ENCODE assay signal across 29 cellular contexts in the genomic region with DNA sequence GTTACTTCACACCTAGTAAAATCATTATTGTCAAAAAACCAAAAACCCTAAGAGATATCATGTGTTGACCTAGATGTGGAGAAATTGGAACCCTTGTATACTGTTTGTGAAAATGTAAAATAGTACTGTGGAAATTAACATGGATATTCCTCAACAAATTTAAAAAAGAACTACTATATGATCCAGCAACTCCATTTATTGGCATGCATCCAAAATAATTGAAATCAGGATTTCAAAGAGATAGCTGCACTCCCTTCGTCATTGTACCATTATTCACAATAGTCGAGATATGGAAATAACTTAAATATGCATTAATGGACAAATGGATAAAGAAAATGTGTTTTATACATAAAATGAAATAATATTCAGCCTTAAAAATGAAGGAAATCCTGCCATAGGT.
"Had no signal": no experiment of that assay in that cellular context is flagged by ENCODE, and none has a peak within 500 bp of the region (broad histone marks: within the 10 kb centered on the region; RNA-seq: fewer than 3 reads in every experiment).

No MANE protein-coding gene starts in this region.

- H3K9me3 ChIP-seq: testis, thyroid gland, upper lobe of right lung, uterus had no signal

- ATAC-seq: stimulated activated effector memory CD8-positive, alpha-beta T cell treated with anti-CD3 and anti-CD28 coated beads, Interleukin-12 subunit alpha, Interleukin-12 subunit beta, amount 100 ng/mL, for 72 hours; stimulated activated memory B cell treated with anti-CD40 and anti-IgM and Interleukin-4, amounts not matched to agents 10 μg/mL and 1 μg/mL and 100 μg/mL, for 72 hours; stimulated activated naive B cell treated with anti-CD40 and anti-IgM and Interleukin-4, amounts not matched to agents 10 μg/mL and 1 μg/mL and 100 μg/mL, for 72 hours; stimulated activated naive CD8-positive, alpha-beta T cell treated with anti-CD3 and anti-CD28 coated beads, Interleukin-15, amount 100 ng/mL, for 72 hours; stimulated activated naive CD8-positive, alpha-beta T cell treated with anti-CD3 and anti-CD28 coated beads, Interleukin-15, Interleukin-2, amounts not matched to agents 100 U/mL and 50 U/mL, for 24 hours; upper lobe of right lung had no signal

- H3K27me3 Mint-ChIP-seq: stimulated activated memory B cell treated with anti-CD40 and anti-IgM and Interleukin-4, amounts not matched to agents 10 μg/mL and 1 μg/mL and 100 μg/mL, for 72 hours; stimulated activated naive B cell treated with anti-CD40 and anti-IgM and Interleukin-4, amounts not matched to agents 10 μg/mL and 1 μg/mL and 100 μg/mL, for 72 hours; stimulated activated naive CD8-positive, alpha-beta T cell treated with anti-CD3 and anti-CD28 coated beads, Interleukin-15, amount 100 ng/mL, for 72 hours; stimulated activated naive CD8-positive, alpha-beta T cell treated with anti-CD3 and anti-CD28 coated beads, Interleukin-15, Interleukin-2, amounts not matched to agents 100 ng/mL and 50 ng/mL, for 24 hours; type B pancreatic cell had no signal

- DNase-seq: stimulated activated CD4-positive, alpha-beta T cell treated with anti-CD3 and anti-CD28 coated beads, Interleukin-2, amount 100 ng/mL, for 48 hours; stimulated activated CD4-positive, alpha-beta T cell treated with anti-CD3 and anti-CD28 coated beads, Interleukin-4, amount 100 ng/mL, for 1 hour; stimulated activated CD4-positive, alpha-beta T cell treated with anti-CD3 and anti-CD28 coated beads, Interleukin-4, amount 100 ng/mL, for 24 hours; stimulated activated CD4-positive, alpha-beta T cell treated with anti-CD3 and anti-CD28 coated beads, Interleukin-4, amount 100 ng/mL, for 4 hours; stimulated activated CD8-positive, alpha-beta memory T cell treated with anti-CD3 and anti-CD28 coated beads, Interleukin-4, amount 100 ng/mL, for 48 hours; stimulated activated naive B cell treated with anti-CD40 and anti-IgM and Interleukin-4, amounts not matched to agents 10 μg/mL and 1 μg/mL and 100 μg/mL, for 72 hours; stimulated activated naive CD4-positive, alpha-beta T cell; stimulated activated naive CD4-positive, alpha-beta T cell treated with Interleukin-2 at 50 U/mL for 16 hours; stimulated activated naive CD8-positive, alpha-beta T cell treated with anti-CD3 and anti-CD28 coated beads, Interleukin-15, amount 100 ng/mL, for 72 hours; stimulated activated naive CD8-positive, alpha-beta T cell treated with anti-CD3 and anti-CD28 coated beads, Interleukin-15, Interleukin-2, amounts not matched to agents 100 U/mL and 50 U/mL, for 24 hours; stomach; substantia nigra; testis; thyroid gland; tibial artery; transverse colon; trophoblast cell; upper lobe of left lung; upper lobe of right lung; uterus had no signal

- H3K4me1 Mint-ChIP-seq: stimulated activated effector memory CD8-positive, alpha-beta T cell treated with anti-CD3 and anti-CD28 coated beads, Interleukin-12 subunit alpha, Interleukin-12 subunit beta, amount 100 ng/mL, for 72 hours; stimulated activated memory B cell treated with anti-CD40 and anti-IgM and Interleukin-4, amounts not matched to agents 10 μg/mL and 1 μg/mL and 100 μg/mL, for 72 hours; stimulated activated naive CD8-positive, alpha-beta T cell treated with anti-CD3 and anti-CD28 coated beads, Interleukin-15, amount 100 ng/mL, for 72 hours had no signal

- FAIRE-seq: urothelium cell line had no signal

- H3K27ac ChIP-seq: stomach, suprapubic skin, testis, thoracic aorta, thyroid gland, tibial artery, tibial nerve, transverse colon, upper lobe of left lung, upper lobe of right lung, uterus, vagina had no signal

- H3K4me1 ChIP-seq: suprapubic skin, testis, thyroid gland, tibial artery, tibial nerve, transverse colon, upper lobe of left lung, upper lobe of right lung, uterus, vagina had no signal

- H3K36me3 ChIP-seq: suprapubic skin, thoracic aorta, thyroid gland, upper lobe of left lung, upper lobe of right lung, uterus had no signal

- H3K4me3 ChIP-seq: stomach, suprapubic skin, testis, thoracic aorta, thyroid gland, tibial artery, tibial nerve, transverse colon, upper lobe of left lung, upper lobe of right lung, uterus, vagina had no signal

- H3K27ac Mint-ChIP-seq: stimulated activated effector memory CD8-positive, alpha-beta T cell treated with anti-CD3 and anti-CD28 coated beads, Interleukin-12 subunit alpha, Interleukin-12 subunit beta, amount 100 ng/mL, for 72 hours; stimulated activated memory B cell treated with anti-CD40 and anti-IgM and Interleukin-4, amounts not matched to agents 10 μg/mL and 1 μg/mL and 100 μg/mL, for 72 hours; stimulated activated naive B cell treated with anti-CD40 and anti-IgM and Interleukin-4, amounts not matched to agents 10 μg/mL and 1 μg/mL and 100 μg/mL, for 72 hours; stimulated activated naive CD8-positive, alpha-beta T cell treated with anti-CD3 and anti-CD28 coated beads, Interleukin-15, amount 100 ng/mL, for 72 hours; stimulated activated naive CD8-positive, alpha-beta T cell treated with anti-CD3 and anti-CD28 coated beads, Interleukin-15, Interleukin-2, amounts not matched to agents 100 ng/mL and 50 ng/mL, for 24 hours; type B pancreatic cell had no signal

- H3K36me3 Mint-ChIP-seq: stimulated activated effector memory CD8-positive, alpha-beta T cell treated with anti-CD3 and anti-CD28 coated beads, Interleukin-12 subunit alpha, Interleukin-12 subunit beta, amount 100 ng/mL, for 72 hours had no signal

- H3K27me3 ChIP-seq: stomach, suprapubic skin, testis, thyroid gland, tibial artery, tibial nerve, transverse colon, upper lobe of left lung, upper lobe of right lung, uterus, vagina had no signal

- H3K4me3 Mint-ChIP-seq: stimulated activated effector memory CD8-positive, alpha-beta T cell treated with anti-CD3 and anti-CD28 coated beads, Interleukin-12 subunit alpha, Interleukin-12 subunit beta, amount 100 ng/mL, for 72 hours; stimulated activated memory B cell treated with anti-CD40 and anti-IgM and Interleukin-4, amounts not matched to agents 10 μg/mL and 1 μg/mL and 100 μg/mL, for 72 hours; stimulated activated naive B cell treated with anti-CD40 and anti-IgM and Interleukin-4, amounts not matched to agents 10 μg/mL and 1 μg/mL and 100 μg/mL, for 72 hours; stimulated activated naive CD8-positive, alpha-beta T cell treated with anti-CD3 and anti-CD28 coated beads, Interleukin-15, amount 100 ng/mL, for 72 hours; stimulated activated naive CD8-positive, alpha-beta T cell treated with anti-CD3 and anti-CD28 coated beads, Interleukin-15, Interleukin-2, amounts not matched to agents 100 ng/mL and 50 ng/mL, for 24 hours; type B pancreatic cell had no signal
